10 cellular contexts compared by ENCODE assay signal in the genomic region with DNA sequence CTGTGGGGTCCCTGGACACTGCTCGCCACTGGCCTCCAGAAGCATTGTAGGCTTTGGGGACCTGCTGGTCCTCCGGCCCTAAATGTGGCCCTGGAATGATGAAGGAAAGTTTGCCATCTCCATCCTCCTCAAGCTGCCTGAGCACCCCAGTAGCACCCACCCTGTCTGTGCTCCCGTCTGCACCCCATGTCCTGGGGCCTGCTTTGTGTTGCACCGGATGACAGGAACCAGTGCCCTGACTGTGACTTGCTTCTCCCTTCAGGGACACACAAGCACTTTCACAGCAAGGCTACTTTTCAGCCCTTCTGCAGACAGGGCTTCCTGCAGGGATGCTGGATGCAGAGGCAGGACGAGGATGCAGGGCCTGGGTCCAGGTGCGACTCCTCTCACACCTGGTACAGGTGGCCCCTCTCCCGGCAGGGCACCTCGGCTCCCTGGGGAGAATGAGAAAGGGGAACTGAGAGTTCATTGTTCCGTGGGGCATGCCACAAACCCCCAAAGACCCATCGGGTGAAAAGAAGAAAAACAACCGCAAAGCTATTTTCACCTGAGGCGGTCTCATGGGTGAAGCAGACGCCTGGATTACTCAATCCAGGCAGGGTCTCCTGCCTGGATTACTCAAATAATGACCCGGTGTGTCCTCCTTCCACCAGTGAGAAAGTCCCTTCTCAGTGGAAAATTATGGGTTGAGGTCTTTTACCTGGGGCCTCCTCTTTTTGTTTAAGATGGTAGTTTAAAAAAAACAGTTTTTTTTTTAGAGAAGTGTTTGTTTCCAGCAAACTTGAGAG.
DNase-seq lines count a peak whose midpoint lies in the region; ATAC-seq lines count a peak whose summit lies in the region.
"Had no signal": no experiment of that assay in that cellular context is flagged by ENCODE, and none has a peak within 500 bp of the region (broad histone marks: within the 10 kb centered on the region; RNA-seq: fewer than 3 reads in every experiment).

No MANE protein-coding gene starts in this region.

- no peak overlapping the region for H3K14ac ChIP-seq in neuronal stem cell (ENCODE audit: low read length)

- H3K9ac ChIP-seq in neuronal stem cell (ENCODE audit: low read depth, low read length, poor library complexity), result no peak overlapping the region

- peaks cover 0 to 3% of the 10 kb centered on the region in 2 donors for H3K4me1 ChIP-seq in neuronal stem cell (ENCODE audit: control insufficient read depth in 2 of 2, insufficient read depth in 1 of 2, low read depth in 1 of 2, low read length in 2 of 2)

- H3K27me3 ChIP-seq in neuronal stem cell (ENCODE audit: control insufficient read depth in 3 of 3, insufficient read depth in 3 of 3, low read depth in 1 of 3, low read length in 3 of 3), result peaks cover 0 to 8% (median 0%) of the 10 kb centered on the region in 3 experiments

- WGBS in neuronal stem cell (ENCODE audit: extremely low coverage in 2 of 2, insufficient read length in 2 of 2, insufficient replicate concordance in 1 of 2), 2 donors, result no CpG with 5 or more reads among the region's 14 CpGs

- DNase-seq in neuronal stem cell (ENCODE audit: low spot score), result no peak
- DNase-seq in NCI-H774 (lab: John Stamatoyannopoulos, UW), result no peak
- DNase-seq in medulla oblongata (ENCODE audit: extremely low spot score), result no peak
- no peak for DNase-seq in iPS-NIHi7 (ENCODE audit: extremely low spot score)
- no peak for DNase-seq in NCI-H1694 treated with DMSO at 0.1 percent for 48 hours (lab: John Stamatoyannopoulos, UW)
- DNase-seq: GF-D8, glutamatergic neuron had no signal

- H3K4me3 ChIP-seq in neuronal stem cell (ENCODE audit: low read length in 2 of 2), result peak overlapping the region in 1 of 2 donors; percentile 33

- peak overlapping the region; percentile 31 for H2BK5ac ChIP-seq in neuronal stem cell (ENCODE audit: low read length)

- no peak overlapping the region for H2BK12ac ChIP-seq in neuronal stem cell (ENCODE audit: low read length)

- H3K79me1 ChIP-seq in neuronal stem cell (ENCODE audit: low read depth, low read length), result no peaks in the 10 kb centered on the region

- H4K91ac ChIP-seq in neuronal stem cell (ENCODE audit: low read depth, low read length, poor library complexity), result no peak overlapping the region

- no peaks in the 10 kb centered on the region for H3K36me3 ChIP-seq in neuronal stem cell (replicated peaks in 1 of 2; ENCODE audit: control insufficient read depth in 2 of 2, insufficient read depth in 2 of 2, low read length in 2 of 2)

- no peaks in the 10 kb centered on the region for H3K9me3 ChIP-seq in neuronal stem cell (replicated peaks in 1 of 2; ENCODE audit: control insufficient read depth in 2 of 2, insufficient read depth in 1 of 2, low read depth in 1 of 2, low read length in 2 of 2)

- no peak overlapping the region for H4K8ac ChIP-seq in neuronal stem cell (ENCODE audit: low read depth, low read length)

- no peak overlapping the region for H2AFZ ChIP-seq in neuronal stem cell (ENCODE audit: low read length)

- H3K4ac ChIP-seq in neuronal stem cell (ENCODE audit: low read length), result no peak overlapping the region

- ATAC-seq in GM19025 (IDR thresholded peaks at IDR 0.05; ENCODE audit: low read depth, unreplicated experiment) (peak; percentile 65), GM21825 (IDR thresholded peaks at IDR 0.05; ENCODE audit: unreplicated experiment) (peak; percentile 81), HG03460 (IDR thresholded peaks at IDR 0.05; ENCODE audit: unreplicated experiment) (peak; percentile 84)

- H3K4me2 ChIP-seq in neuronal stem cell (ENCODE audit: insufficient read depth, low read length, poor library complexity, severe bottlenecking), result no peak overlapping the region

- H2BK120ac ChIP-seq in neuronal stem cell (ENCODE audit: low read depth, low read length), result no peak overlapping the region

- H2AK5ac ChIP-seq in neuronal stem cell (ENCODE audit: low read depth, low read length), result no peak overlapping the region

- H3K23ac ChIP-seq in neuronal stem cell (ENCODE audit: low read depth, low read length, poor library complexity), result peak overlapping the region; percentile 31

- no peak overlapping the region for H3K18ac ChIP-seq in neuronal stem cell (ENCODE audit: low read length)

- H3K27ac ChIP-seq in neuronal stem cell (replicated peaks; ENCODE audit: low read length), result no peak overlapping the region

- no peak overlapping the region for H2BK15ac ChIP-seq in neuronal stem cell (ENCODE audit: low read length)
